ENCODE assay signal across 8 cellular contexts in genomic region chr18:3450358-3451107, GRCh38. TPM values are rescaled to one million over a fixed set of nuclear protein-coding genes. Genes with fewer than 3 reads are reported as not detected.
DNase-seq lines count a peak whose midpoint lies in the region; ATAC-seq and TF ChIP-seq lines count a peak whose summit lies in the region.

No MANE protein-coding gene starts in this region.

- H3K27me3 Mint-ChIP-seq in activated CD4-positive, alpha-beta T cell treated with anti-CD3 and anti-CD28 coated beads, Interleukin-2, amount 10 ng/mL, durations not matched to agents 24 days and 14 days, result no peaks in the 10 kb centered on the region

- peak; percentile 78 for DNase-seq in CD1c-positive myeloid dendritic cell (ENCODE audit: extremely low spot score)
- DNase-seq in activated CD4-positive, alpha-beta T cell treated with anti-CD3 and anti-CD28 coated beads, Interleukin-2, amount 10 ng/mL, durations not matched to agents 24 days and 14 days, result peak; percentile 89
- DNase-seq in coronary artery (ENCODE audit: low spot score), result peak; percentile 87
- peak; percentile 77 to 95 for DNase-seq in lower leg skin (ENCODE audit: low spot score in 2 of 2)
- DNase-seq in stimulated activated CD4-positive, alpha-beta T cell treated with anti-CD3 and anti-CD28 coated beads, Interleukin-4, amount 100 ng/mL, for 4 hours, result peak; percentile 56 to 72
- no peak for DNase-seq in LoVo (ENCODE audit: low spot score)

- TF ChIP-seq CTCF in coronary artery (IDR thresholded peaks at IDR 0.05) (no peak), lower leg skin (IDR thresholded peaks at IDR 0.05) (no peak)

- H3K4me3 Mint-ChIP-seq in activated CD4-positive, alpha-beta T cell treated with anti-CD3 and anti-CD28 coated beads, Interleukin-2, amount 10 ng/mL, durations not matched to agents 24 days and 14 days, result peak overlapping the region; percentile 96

- H3K9me3 Mint-ChIP-seq in activated CD4-positive, alpha-beta T cell treated with anti-CD3 and anti-CD28 coated beads, Interleukin-2, amount 10 ng/mL, durations not matched to agents 24 days and 14 days, result no peaks in the 10 kb centered on the region

- peak overlapping the region; percentile 78 for H3K27ac ChIP-seq in KOPT-K1 (ENCODE audit: low read depth, low read length, poor library complexity, severe bottlenecking)
- H3K27ac ChIP-seq in coronary artery, result peak overlapping the region; percentile 97

- no peaks in the 10 kb centered on the region for H3K36me3 ChIP-seq in KOPT-K1 (ENCODE audit: insufficient read depth, low read length)

- H3K4me1 Mint-ChIP-seq in activated CD4-positive, alpha-beta T cell treated with anti-CD3 and anti-CD28 coated beads, Interleukin-2, amount 10 ng/mL, durations not matched to agents 24 days and 14 days, result peaks cover 53% of the 10 kb centered on the region

- H3K4me3 ChIP-seq in coronary artery, result peak overlapping the region; percentile 77
- H3K4me3 ChIP-seq in lower leg skin (ENCODE audit: low read depth, poor library complexity, severe bottlenecking), result peak overlapping the region; percentile 90

- intact Hi-C loops in activated CD4-positive, alpha-beta T cell treated with anti-CD3 and anti-CD28 coated beads, Interleukin-2, amount 10 ng/mL, durations not matched to agents 24 days and 14 days (cut with micrococcal nuclease), result loop anchor here (1.0 to 5.0 kb wide), 4 partner anchors 153 to 808 kb away; partner anchors contain the start of gene MYL12A
- intact Hi-C loops in lower leg skin (cut with DNase I; ENCODE audit: low total_unique reads), result loop anchor here (5.0 kb wide), 1 partner anchor 142 kb away; no protein-coding TSS in a partner anchor

- ATAC-seq in GM21825 (IDR thresholded peaks at IDR 0.05; ENCODE audit: unreplicated experiment), result no peak

- H3K27ac Mint-ChIP-seq in activated CD4-positive, alpha-beta T cell treated with anti-CD3 and anti-CD28 coated beads, Interleukin-2, amount 10 ng/mL, durations not matched to agents 24 days and 14 days, result peak overlapping the region; percentile 100

- H3K36me3 Mint-ChIP-seq in activated CD4-positive, alpha-beta T cell treated with anti-CD3 and anti-CD28 coated beads, Interleukin-2, amount 10 ng/mL, durations not matched to agents 24 days and 14 days (ENCODE audit: low read depth), result peaks cover 26% of the 10 kb centered on the region

- TF ChIP-seq POLR2A in lower leg skin (IDR thresholded peaks at IDR 0.05), result no peak

- WGBS in lower leg skin, 2 donors, result 0% methylated on average over 47 to 59 of the region's 69 CpGs

- no peaks in the 10 kb centered on the region for H3K9me3 ChIP-seq in KOPT-K1 (ENCODE audit: insufficient read depth, low read length, poor library complexity, severe bottlenecking)

RNA-seq across cellular contexts. Expression of gene TGIF1, which starts 0.6 kb away (rescaled TPM):
- total RNA-seq in activated CD4-positive, alpha-beta T cell treated with anti-CD3 and anti-CD28 coated beads, Interleukin-2, amount 10 ng/mL, durations not matched to agents 24 days and 14 days, result 44.0 and 50.7 TPM in 2 replicates
- 100 to 1,000 TPM in 2 of 4 donors, 10 to 100 TPM in 2; 87.5 to 114 (median 106) TPM for total RNA-seq in lower leg skin
